ENCODE assay signal across 19 cellular contexts in genomic region chr7:40987571-40987970, GRCh38.
"Had no signal": no experiment of that assay in that cellular context is flagged by ENCODE, and none has a peak within 500 bp of the region (broad histone marks: within the 10 kb centered on the region; RNA-seq: fewer than 3 reads in every experiment).

No MANE protein-coding gene starts in this region.

- ATAC-seq: activated CD4-positive, CD25-positive, alpha-beta regulatory T cell treated with anti-CD3 and anti-CD28 coated beads, Interleukin-2, amount 50 U/mL, for 24 hours; activated CD8-positive, alpha-beta T cell treated with anti-CD3 and anti-CD28 coated beads for 36 hours; activated T-cell treated with anti-CD3 and anti-CD28 coated beads, Interleukin-2, amount 50 U/mL, for 72 hours had no signal

- DNase-seq: activated CD4-positive, alpha-beta T cell treated with anti-CD3 and anti-CD28 coated beads for 4 hours; activated CD8-positive, alpha-beta memory T cell treated with anti-CD3 and anti-CD28 coated beads, Interleukin-2, amount 50 U/mL, for 4 hours; activated CD8-positive, alpha-beta T cell treated with anti-CD3 and anti-CD28 coated beads for 36 hours; activated gamma-delta T cell treated with Interleukin-2 at 50 U/mL for 16 hours; activated naive CD4-positive, alpha-beta T cell treated with anti-CD3 and anti-CD28 coated beads, Interleukin-2, amount 10 ng/mL, durations not matched to agents 7 days and 5 days; activated naive CD8-positive, alpha-beta T cell treated with anti-CD3 and anti-CD28 coated beads for 36 hours; activated T-cell treated with anti-CD3 and anti-CD28 coated beads, Interleukin-2, amount 50 U/mL, for 72 hours; central memory CD4-positive, alpha-beta T cell; Kasumi-1; NCI-H1048; NCI-H146; NCI-H187 treated with DMSO at 0.1 percent for 48 hours; NCI-H2081 treated with DMSO at 0.1 percent for 48 hours; NCI-H446; NCI-H524; NCI-H774; OCI-M1; SHP77 treated with DMSO at 0.1 percent for 48 hours had no signal
